ENCODE assay signal across 13 cellular contexts in genomic region chr15:80978685-80979084, GRCh38. TPM values are rescaled to one million over a fixed set of nuclear protein-coding genes. Genes with fewer than 3 reads are reported as not detected.
DNase-seq lines count a peak whose midpoint lies in the region; ATAC-seq, FAIRE-seq and TF ChIP-seq lines count a peak whose summit lies in the region.
"Had no signal": no experiment of that assay in that cellular context is flagged by ENCODE, and none has a peak within 500 bp of the region (broad histone marks: within the 10 kb centered on the region; RNA-seq: fewer than 3 reads in every experiment).

No MANE protein-coding gene starts in this region.

- TF ChIP-seq CTCF in HFFc6 (IDR thresholded peaks at IDR 0.05), result no peak
- TF ChIP-seq CTCF in activated CD8-positive, alpha-beta T cell treated with anti-CD3 and anti-CD28 coated beads for 36 hours (IDR thresholded peaks at IDR 0.05), result no peak
- no peak for TF ChIP-seq CTCF in WERI-Rb-1 (IDR thresholded peaks at IDR 0.05; ENCODE audit: low read depth, low read length)
- no peak for TF ChIP-seq CTCF in coronary artery (IDR thresholded peaks at IDR 0.05)

- no peak overlapping the region for H3K4me3 Mint-ChIP-seq in HFFc6
- H3K4me3 Mint-ChIP-seq in activated CD8-positive, alpha-beta T cell treated with anti-CD3 and anti-CD28 coated beads for 36 hours, result no peak overlapping the region

- intact Hi-C loops in activated CD8-positive, alpha-beta T cell treated with anti-CD3 and anti-CD28 coated beads for 36 hours (cut with micrococcal nuclease), result no loop called here

- H3K27me3 ChIP-seq in WERI-Rb-1 (ENCODE audit: insufficient read depth, low read depth, severe bottlenecking), result no peaks in the 10 kb centered on the region
- H3K27me3 ChIP-seq: gastroesophageal sphincter, neutrophil had no signal

- no peak overlapping the region for H3K27ac ChIP-seq in WERI-Rb-1
- H3K27ac ChIP-seq in coronary artery, result no peak overlapping the region
- H3K27ac ChIP-seq: gastroesophageal sphincter, neutrophil had no signal

- peak; percentile 45 for FAIRE-seq in islet of Langerhans (lab: Jason Lieb, UNC)
- FAIRE-seq: H1 had no signal

- peak; percentile 22 for DNase-seq in COLO668 (lab: John Stamatoyannopoulos, UW; ENCODE audit: unreplicated experiment)
- DNase-seq in HFFc6, result peak; percentile 34
- no peak for DNase-seq in activated CD8-positive, alpha-beta T cell treated with anti-CD3 and anti-CD28 coated beads for 36 hours
- DNase-seq in WERI-Rb-1, result no peak
- no peak for DNase-seq in coronary artery (ENCODE audit: low spot score)
- DNase-seq in GF-D8 (lab: John Stamatoyannopoulos, UW), result no peak
- no peak for DNase-seq in foreskin melanocyte
- DNase-seq: left cardiac atrium; stimulated activated CD4-positive, alpha-beta T cell treated with anti-CD3 and anti-CD28 coated beads, Interleukin-15, amount 100 ng/mL, for 24 hours had no signal

- peaks cover 48% of the 10 kb centered on the region for H3K36me3 ChIP-seq in WERI-Rb-1

- H3K9me3 Mint-ChIP-seq in HFFc6, result no peaks in the 10 kb centered on the region
- H3K9me3 Mint-ChIP-seq in activated CD8-positive, alpha-beta T cell treated with anti-CD3 and anti-CD28 coated beads for 36 hours, result no peaks in the 10 kb centered on the region

- H3K27me3 Mint-ChIP-seq in HFFc6 (ENCODE audit: insufficient read depth), result no peaks in the 10 kb centered on the region
- no peaks in the 10 kb centered on the region for H3K27me3 Mint-ChIP-seq in activated CD8-positive, alpha-beta T cell treated with anti-CD3 and anti-CD28 coated beads for 36 hours

- H3K4me3 ChIP-seq in WERI-Rb-1 (ENCODE audit: low read depth, low read length), result no peak overlapping the region
- no peak overlapping the region for H3K4me3 ChIP-seq in coronary artery
- H3K4me3 ChIP-seq: gastroesophageal sphincter had no signal

- peaks cover 22% of the 10 kb centered on the region for H3K36me3 Mint-ChIP-seq in HFFc6 (ENCODE audit: low read depth)
- peaks cover 49% of the 10 kb centered on the region for H3K36me3 Mint-ChIP-seq in activated CD8-positive, alpha-beta T cell treated with anti-CD3 and anti-CD28 coated beads for 36 hours (ENCODE audit: low read depth)

- POLR2A ChIA-PET in activated CD8-positive, alpha-beta T cell treated with anti-CD3 and anti-CD28 coated beads for 36 hours (lab: Charles Lee), result interaction anchor here (1.2 kb wide), 1 partner anchor 288 kb away, joined by 3 read pairs; no protein-coding TSS in a partner anchor

- H3K4me1 Mint-ChIP-seq in HFFc6 (ENCODE audit: low read depth), result peaks cover 43% of the 10 kb centered on the region
- peaks cover 53% of the 10 kb centered on the region for H3K4me1 Mint-ChIP-seq in activated CD8-positive, alpha-beta T cell treated with anti-CD3 and anti-CD28 coated beads for 36 hours (ENCODE audit: low read depth)

- 0 out of 2 replicates have a peak overlapping the region, but pooled peaks have one; percentile 59 for H3K27ac Mint-ChIP-seq in HFFc6
- H3K27ac Mint-ChIP-seq in activated CD8-positive, alpha-beta T cell treated with anti-CD3 and anti-CD28 coated beads for 36 hours, result peak overlapping the region; percentile 23

- ATAC-seq in activated CD8-positive, alpha-beta T cell treated with anti-CD3 and anti-CD28 coated beads for 36 hours, result no peak
- ATAC-seq: gastroesophageal sphincter, left cardiac atrium had no signal

- CTCF ChIA-PET in activated CD8-positive, alpha-beta T cell treated with anti-CD3 and anti-CD28 coated beads for 36 hours (lab: Charles Lee), result interaction anchor here (1.7 to 2.3 kb wide), 3 partner anchors 8 to 130 kb away, joined by 4 to 25 read pairs (median 6); no protein-coding TSS in a partner anchor

- no peaks in the 10 kb centered on the region for H3K9me3 ChIP-seq in WERI-Rb-1 (ENCODE audit: severe bottlenecking)
- H3K9me3 ChIP-seq: gastroesophageal sphincter, neutrophil had no signal

RNA-seq across cellular contexts. Expression of gene MESD, which starts 10.9 kb away (rescaled TPM):
- 10 to 100 TPM; 31.8 to 42.1 (median 38.3) TPM for total RNA-seq in HFFc6 (2021; fragmentation: NEBNext Ultra II Directional; extraction: Animal tissue kit (Norgen Biotek cat#: 25700))
- 10 to 100 TPM; 15.8 to 16.5 TPM for total RNA-seq in activated CD8-positive, alpha-beta T cell treated with anti-CD3 and anti-CD28 coated beads for 36 hours

RNA-seq across cellular contexts. Expression of gene TLNRD1, which starts 22.0 kb away (rescaled TPM):
- 10 to 100 TPM in 5 of 6 experiments, 1 to 10 TPM in 1; 8.8 to 14.3 (median 12.7) TPM for total RNA-seq in HFFc6 (2021; fragmentation: NEBNext Ultra II Directional; extraction: Animal tissue kit (Norgen Biotek cat#: 25700))
- total RNA-seq in activated CD8-positive, alpha-beta T cell treated with anti-CD3 and anti-CD28 coated beads for 36 hours, result 10 to 100 TPM; 19.3 to 20.1 TPM

Comparison
In these comparisons a context has a peak if more than half of its experiments do, and no peak if none do; other contexts are left out.
1. DNase-seq: peak in COLO668 (single experiment) and HFFc6 (single experiment); none in activated CD8-positive, alpha-beta T cell treated with anti-CD3 and anti-CD28 coated beads for 36 hours (single experiment), WERI-Rb-1 (single experiment), coronary artery (single experiment), GF-D8 (single experiment) and foreskin melanocyte (single experiment).